Comparison of ENCODE assay signal across 19 cellular contexts in genomic region chr7:153524070-153524601, GRCh38.
DNase-seq lines count a peak whose midpoint lies in the region; ATAC-seq and TF ChIP-seq lines count a peak whose summit lies in the region.
"Had no signal": no experiment of that assay in that cellular context is flagged by ENCODE, and none has a peak within 500 bp of the region (broad histone marks: within the 10 kb centered on the region; RNA-seq: fewer than 3 reads in every experiment).

No MANE protein-coding gene starts in this region.

- no peak for TF ChIP-seq CTCF in natural killer cell (IDR thresholded peaks at IDR 0.05)
- TF ChIP-seq CTCF in type B pancreatic cell (conservative IDR thresholded peaks at IDR 0.05), result no peak

- peak in 12 of 14 donors; percentile 5 to 98 (median 56) for DNase-seq in C1 segment of cervical spinal cord (lab: John Stamatoyannopoulos, UW)
- peak in 50 of 61 donors; percentile 4 to 97 (median 42) for DNase-seq in caudate nucleus (lab: John Stamatoyannopoulos, UW)
- DNase-seq in hypothalamus (lab: John Stamatoyannopoulos, UW), result peak in 37 of 51 donors; percentile 5 to 83 (median 42)
- DNase-seq in middle frontal gyrus (ENCODE audit: extremely low spot score, low spot score), result no peak
- no peak for DNase-seq in natural killer cell
- no peak for DNase-seq in type B pancreatic cell (ENCODE audit: extremely low spot score, unreplicated experiment)
- DNase-seq: activated CD8-positive, alpha-beta memory T cell treated with anti-CD3 and anti-CD28 coated beads for 24 hours; activated effector memory CD4-positive, alpha-beta T cell treated with Interleukin-2 at 50 U/mL for 16 hours; amniotic stem cell; cortex of kidney; NCI-H1436 treated with DMSO at 0.1 percent for 48 hours; stimulated activated CD4-positive, alpha-beta T cell treated with anti-CD3 and anti-CD28 coated beads, Interleukin-12 subunit alpha, Interleukin-12 subunit beta, amount 100 ng/mL, for 4 hours had no signal

- H3K36me3 Mint-ChIP-seq in natural killer cell (no peaks in the 10 kb centered on the region), type B pancreatic cell (no peaks in the 10 kb centered on the region)
- H3K36me3 Mint-ChIP-seq: memory B cell had no signal

- H3K27ac Mint-ChIP-seq in natural killer cell (no peak overlapping the region), type B pancreatic cell (no peak overlapping the region)
- H3K27ac Mint-ChIP-seq: memory B cell had no signal

- peaks cover 9 to 12% of the 10 kb centered on the region in 2 donors for H3K9me3 Mint-ChIP-seq in natural killer cell
- H3K9me3 Mint-ChIP-seq in type B pancreatic cell, result peaks cover 9% of the 10 kb centered on the region

- H3K27ac ChIP-seq in caudate nucleus (ENCODE audit: low read depth, low read length), result peak overlapping the region; percentile 36
- peak overlapping the region; percentile 96 for H3K27ac ChIP-seq in rectal smooth muscle tissue (ENCODE audit: low read depth, low read length)
- H3K27ac ChIP-seq: HL-60, KMS-11, neutrophil had no signal

- no peaks in the 10 kb centered on the region for H3K27me3 Mint-ChIP-seq in natural killer cell (ENCODE audit: low read depth in 2 of 2)
- H3K27me3 Mint-ChIP-seq in type B pancreatic cell, result no peaks in the 10 kb centered on the region
- H3K27me3 Mint-ChIP-seq: memory B cell had no signal

- H3K4me1 ChIP-seq in rectal smooth muscle tissue (ENCODE audit: control insufficient read depth, insufficient read depth, low read length), result peaks cover 33% of the 10 kb centered on the region

- no peak overlapping the region for H3K4me3 ChIP-seq in rectal smooth muscle tissue (ENCODE audit: low read length)

- intact Hi-C loops in natural killer cell (cut with micrococcal nuclease), result no loop called here

- H3K27me3 ChIP-seq in rectal smooth muscle tissue (ENCODE audit: control insufficient read depth, insufficient read depth, low read length), result no peaks in the 10 kb centered on the region
- H3K27me3 ChIP-seq: neutrophil had no signal

- no peak overlapping the region for H3K9ac ChIP-seq in rectal smooth muscle tissue (ENCODE audit: low read length)
- H3K9ac ChIP-seq: KMS-11 had no signal

- H3K4me1 Mint-ChIP-seq in natural killer cell (no peaks in the 10 kb centered on the region), type B pancreatic cell (ENCODE audit: unreplicated experiment) (no peaks in the 10 kb centered on the region)
- H3K4me1 Mint-ChIP-seq: memory B cell had no signal

- no peaks in the 10 kb centered on the region for H3K36me3 ChIP-seq in rectal smooth muscle tissue (ENCODE audit: control insufficient read depth, insufficient read depth, low read length)
- H3K36me3 ChIP-seq: neutrophil had no signal

- ATAC-seq in HG03378 (IDR thresholded peaks at IDR 0.05; ENCODE audit: unreplicated experiment) (no peak), natural killer cell (no peak)
- ATAC-seq: Panc1 had no signal

- H3K4me3 Mint-ChIP-seq in natural killer cell, result no peak overlapping the region
- H3K4me3 Mint-ChIP-seq in type B pancreatic cell, result no peak overlapping the region
- H3K4me3 Mint-ChIP-seq: memory B cell had no signal

Comparison
In these comparisons a context has a peak if more than half of its experiments do, and no peak if none do; other contexts are left out.
1. DNase-seq: peak in C1 segment of cervical spinal cord (12 of 14), caudate nucleus (50 of 61) and hypothalamus (37 of 51); none in middle frontal gyrus (single experiment), natural killer cell (single experiment) and type B pancreatic cell (single experiment).